In the genomic region with DNA sequence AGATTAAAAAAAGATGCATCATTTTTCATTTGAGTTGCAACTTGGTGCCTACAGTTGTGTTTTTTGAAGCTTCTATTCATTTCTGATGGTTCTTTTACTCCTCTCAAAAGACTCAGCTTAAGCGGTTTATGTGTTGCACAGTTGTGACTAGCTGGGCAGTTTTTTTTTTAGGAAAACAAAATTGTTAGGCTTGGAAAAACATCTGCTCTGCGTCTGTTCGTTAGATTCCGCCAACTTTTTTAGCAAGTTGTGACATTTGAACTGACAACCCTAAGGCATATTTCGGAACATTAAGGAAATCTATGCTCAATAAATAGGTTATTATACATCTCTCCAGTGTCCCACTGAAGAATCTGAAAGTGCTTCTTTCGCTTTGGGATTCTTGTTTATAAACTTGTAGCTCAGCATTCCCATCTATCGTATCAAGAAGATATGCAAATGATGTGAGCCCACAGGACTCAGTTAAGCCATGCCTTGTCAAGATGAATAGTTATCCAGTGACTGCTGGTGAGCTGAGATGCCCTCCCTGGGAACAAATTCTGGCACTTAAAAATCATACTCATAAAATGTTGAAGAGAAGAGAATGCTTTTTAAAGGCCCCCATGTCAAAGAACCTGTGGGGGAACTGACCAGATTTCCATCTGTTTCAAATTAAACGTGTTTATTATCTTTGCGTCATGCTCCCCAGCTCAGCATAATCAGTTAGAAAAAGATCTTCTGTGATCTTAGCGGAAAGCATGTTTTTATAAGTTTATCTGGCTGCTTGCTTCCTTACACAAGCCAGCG, we compare ENCODE assay signal across 16 cellular contexts.
DNase-seq lines count a peak whose midpoint lies in the region; ATAC-seq and TF ChIP-seq lines count a peak whose summit lies in the region.
"Had no signal": no experiment of that assay in that cellular context is flagged by ENCODE, and none has a peak within 500 bp of the region (broad histone marks: within the 10 kb centered on the region; RNA-seq: fewer than 3 reads in every experiment).

No MANE protein-coding gene starts in this region.

- no peak overlapping the region for H3K18ac ChIP-seq in trophoblast cell (ENCODE audit: low read length)

- no peak overlapping the region for H4K91ac ChIP-seq in trophoblast cell (ENCODE audit: low read depth, low read length)

- DNase-seq in AG04450 (ENCODE audit: low read depth, low spot score) = no peak
- peak; percentile 89 for DNase-seq in HFF-Myc (ENCODE audit: extremely low read depth, low read depth)
- peak; percentile 93 for DNase-seq in fibroblast of mammary gland (ENCODE audit: low read depth)
- DNase-seq in trophoblast cell = peak; percentile 53 to 87
- DNase-seq in mucosa of descending colon = no peak
- DNase-seq in PC-3 = no peak
- no peak for DNase-seq in SHP77 (lab: John Stamatoyannopoulos, UW)
- DNase-seq: activated gamma-delta T cell treated with Interleukin-2 at 50 U/mL for 16 hours, caudate nucleus, NCI-H1694, NCI-H748 treated with DMSO at 0.1 percent for 48 hours, occipital lobe, tibial artery had no signal

- H3K14ac ChIP-seq in trophoblast cell (ENCODE audit: low read length) = no peak overlapping the region

- TF ChIP-seq CTCF in AG04450 (IDR thresholded peaks at IDR 0.05; ENCODE audit: low read depth, low read length) (no peak), HFF-Myc (IDR thresholded peaks at IDR 0.05; ENCODE audit: low read depth, low read length, missing control alignments) (no peak), fibroblast of mammary gland (conservative IDR thresholded peaks at IDR 0.05; ENCODE audit: control insufficient read depth, insufficient read depth, low read depth, low read length) (no peak), mucosa of descending colon (IDR thresholded peaks at IDR 0.05) (no peak), PC-3 (conservative IDR thresholded peaks at IDR 0.05; ENCODE audit: low read depth, low read length) (no peak)

- ATAC-seq in mucosa of descending colon (no peak), PC-3 (no peak), GM19023 (IDR thresholded peaks at IDR 0.05; ENCODE audit: unreplicated experiment) (no peak)

- H3K27me3 ChIP-seq in AG04450 (ENCODE audit: control insufficient read depth, insufficient read depth, low read length) (no peaks in the 10 kb centered on the region), trophoblast cell (ENCODE audit: insufficient read depth, low read length) (no peaks in the 10 kb centered on the region), PC-3 (ENCODE audit: low read length) (peaks cover 21% of the 10 kb centered on the region)
- H3K27me3 ChIP-seq: BLaER1 treated with 17β-estradiol and CSF1 and Interleukin-3, amounts not matched to agents 10 nM and 100 nM; tibial artery had no signal

- H3K9ac ChIP-seq in trophoblast cell (ENCODE audit: low read length) (no peak overlapping the region), PC-3 (ENCODE audit: low read length) (no peak overlapping the region)
- H3K9ac ChIP-seq: BLaER1 treated with 17β-estradiol and CSF1 and Interleukin-3, amounts not matched to agents 10 nM and 100 nM; KMS-11 had no signal

- H4K8ac ChIP-seq in trophoblast cell (ENCODE audit: low read depth, low read length) = no peak overlapping the region

- H3K23ac ChIP-seq in trophoblast cell (ENCODE audit: low read length) = no peak overlapping the region

- no peak overlapping the region for H4K12ac ChIP-seq in trophoblast cell (ENCODE audit: low read depth, low read length)

- no peaks in the 10 kb centered on the region for H3K9me3 ChIP-seq in AG04450 (ENCODE audit: control insufficient read depth, insufficient read depth, low read length)
- H3K9me3 ChIP-seq in trophoblast cell (ENCODE audit: insufficient read depth, low read depth, low read length) = no peaks in the 10 kb centered on the region
- H3K9me3 ChIP-seq in mucosa of descending colon = no peaks in the 10 kb centered on the region
- no peaks in the 10 kb centered on the region for H3K9me3 ChIP-seq in PC-3 (ENCODE audit: low read length)
- H3K9me3 ChIP-seq: BLaER1 treated with 17β-estradiol and CSF1 and Interleukin-3, amounts not matched to agents 10 nM and 100 nM; tibial artery had no signal

- H3K4me1 ChIP-seq in trophoblast cell (ENCODE audit: control insufficient read depth in 1 of 2, insufficient read depth in 2 of 2, low read length in 2 of 2) (peaks cover 0 to 2% of the 10 kb centered on the region in 2 experiments), mucosa of descending colon (ENCODE audit: low read depth) (no peaks in the 10 kb centered on the region), PC-3 (ENCODE audit: insufficient read depth, low read length) (peaks cover 13% of the 10 kb centered on the region; the same call in 1 of the 2 replicates)
- H3K4me1 ChIP-seq: BLaER1 treated with 17β-estradiol and CSF1 and Interleukin-3, amounts not matched to agents 10 nM and 100 nM; tibial artery had no signal

- H3K27ac ChIP-seq in AG04450 (ENCODE audit: low read depth, low read length) = peak overlapping the region; percentile 49
- H3K27ac ChIP-seq in trophoblast cell (ENCODE audit: low read depth, low read length) = no peak overlapping the region
- H3K27ac ChIP-seq in PC-3 (ENCODE audit: low read length) = no peak overlapping the region
- H3K27ac ChIP-seq: BLaER1 treated with 17β-estradiol and CSF1 and Interleukin-3, amounts not matched to agents 10 nM and 100 nM; KMS-11; tibial artery had no signal

- no peak overlapping the region for H2AFZ ChIP-seq in trophoblast cell (ENCODE audit: insufficient read depth, low read length, poor library complexity)
- no peak overlapping the region for H2AFZ ChIP-seq in PC-3 (ENCODE audit: low read length)

- CTCF ChIA-PET in AG04450 (lab: Charles Lee) (interaction anchor here (1.5 kb wide), 1 partner anchor 82 kb away, joined by 3 read pairs; no protein-coding TSS in a partner anchor), PC-3 (lab: Charles Lee) (no interaction called here)

- no peak overlapping the region for H2BK120ac ChIP-seq in trophoblast cell (ENCODE audit: insufficient read depth, low read length, poor library complexity)

- no peaks in the 10 kb centered on the region for H3K79me1 ChIP-seq in trophoblast cell (ENCODE audit: low read length)

- H3K36me3 ChIP-seq in trophoblast cell (ENCODE audit: control insufficient read depth in 1 of 2, insufficient read depth in 2 of 2, low read length in 2 of 2) = no peaks in the 10 kb centered on the region
- no peaks in the 10 kb centered on the region for H3K36me3 ChIP-seq in mucosa of descending colon (ENCODE audit: low read depth)
- H3K36me3 ChIP-seq in PC-3 (ENCODE audit: low read depth, low read length) = no peaks in the 10 kb centered on the region
- H3K36me3 ChIP-seq: BLaER1 treated with 17β-estradiol and CSF1 and Interleukin-3, amounts not matched to agents 10 nM and 100 nM; tibial artery had no signal

- H2BK12ac ChIP-seq in trophoblast cell (ENCODE audit: low read length) = no peak overlapping the region

- intact Hi-C loops in mucosa of descending colon (cut with DNase I, micrococcal nuclease) (no loop called here), PC-3 (cut with micrococcal nuclease) (no loop called here)

- no peaks in the 10 kb centered on the region for H4K20me1 ChIP-seq in PC-3 (ENCODE audit: low read length)
- H4K20me1 ChIP-seq: BLaER1 treated with 17β-estradiol and CSF1 and Interleukin-3, amounts not matched to agents 10 nM and 100 nM had no signal

- H2BK5ac ChIP-seq in trophoblast cell (ENCODE audit: low read depth, low read length, poor library complexity) = no peak overlapping the region

- no peaks in the 10 kb centered on the region; the same call in 1 of the 2 replicates for H3K9me2 ChIP-seq in PC-3 (replicated peaks; ENCODE audit: low read length)

- no TSS peak for BruUV-seq in PC-3 (replicated peaks; lab: Mats Ljungman, UMichigan)

- H3K79me2 ChIP-seq in trophoblast cell (ENCODE audit: control insufficient read depth, insufficient read depth, low read length, poor library complexity) (no peaks in the 10 kb centered on the region), PC-3 (ENCODE audit: low read length) (no peaks in the 10 kb centered on the region)

- H3K4me2 ChIP-seq in trophoblast cell (ENCODE audit: low read length) = no peak overlapping the region
- no peak overlapping the region for H3K4me2 ChIP-seq in PC-3 (ENCODE audit: low read length)
- H3K4me2 ChIP-seq: BLaER1 treated with 17β-estradiol and CSF1 and Interleukin-3, amounts not matched to agents 10 nM and 100 nM; KMS-11 had no signal

- no peaks in the 10 kb centered on the region for H3F3A ChIP-seq in PC-3 (ENCODE audit: low read length, unreplicated experiment)

- no CpG with 5 or more reads among the region's 11 CpGs for WGBS in trophoblast cell (ENCODE audit: extremely low coverage, insufficient coverage, insufficient read length)

- H3K4ac ChIP-seq in trophoblast cell (ENCODE audit: low read depth, low read length) = no peak overlapping the region

- peak overlapping the region; percentile 26; the same call in 1 of the 2 replicates for H3K4me3 ChIP-seq in AG04450 (ENCODE audit: low read depth, low read length)
- 0 out of 2 replicates have a peak overlapping the region, but pooled peaks have one; percentile 6 for H3K4me3 ChIP-seq in HFF-Myc (replicated peaks; ENCODE audit: low read depth, low read length)
- no peak overlapping the region for H3K4me3 ChIP-seq in fibroblast of mammary gland (ENCODE audit: control insufficient read depth, low read depth, low read length)
- no peak overlapping the region for H3K4me3 ChIP-seq in trophoblast cell (ENCODE audit: low read depth, low read length)
- H3K4me3 ChIP-seq in mucosa of descending colon = no peak overlapping the region
- H3K4me3 ChIP-seq in PC-3 (ENCODE audit: low read length) = no peak overlapping the region
- H3K4me3 ChIP-seq: BLaER1 treated with 17β-estradiol and CSF1 and Interleukin-3, amounts not matched to agents 10 nM and 100 nM; tibial artery had no signal

- H2AK5ac ChIP-seq in trophoblast cell (ENCODE audit: low read length) = no peak overlapping the region

- POLR2A ChIA-PET in AG04450 (lab: Yijun Ruan, JAX) (interaction anchor here (1.1 kb wide), 2 partner anchors 12 kb away, joined by 3 read pairs; no protein-coding TSS in a partner anchor), PC-3 (lab: Charles Lee; ENCODE audit: unreplicated experiment) (no interaction called here)

Comparison
In these comparisons a context has a peak if more than half of its experiments do, and no peak if none do; other contexts are left out.
1. DNase-seq: peak in HFF-Myc (single experiment), fibroblast of mammary gland (single experiment) and trophoblast cell (2 of 2); none in AG04450 (single experiment), mucosa of descending colon (0 of 3), PC-3 (single experiment) and SHP77 (0 of 2).
2. H3K4me3 ChIP-seq: peak in AG04450 (single experiment) and HFF-Myc (single experiment); none in fibroblast of mammary gland (single experiment), trophoblast cell (single experiment), mucosa of descending colon (single experiment) and PC-3 (single experiment).